In the genomic region with DNA sequence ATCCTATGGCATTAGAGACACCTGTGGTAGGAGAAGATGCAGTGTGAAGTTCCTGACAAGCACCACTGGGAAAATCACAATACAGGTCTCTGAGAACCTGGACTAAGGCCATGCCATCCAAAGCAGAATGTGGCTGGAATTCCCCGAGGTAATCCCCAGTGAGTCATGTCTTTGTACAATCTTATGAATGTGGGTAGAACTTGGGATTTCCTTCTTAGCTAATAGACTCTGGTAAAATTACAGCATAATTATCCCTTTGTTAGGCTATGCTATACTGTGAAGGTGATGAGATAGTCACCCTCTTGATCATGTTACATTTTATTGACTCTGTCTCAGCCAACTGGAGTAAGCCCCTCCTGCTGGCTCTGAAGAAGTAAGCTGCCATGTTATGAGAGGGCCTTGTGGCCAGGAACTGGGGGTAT, we compare ENCODE assay signal across 7 cellular contexts.
DNase-seq lines count a peak whose midpoint lies in the region; ATAC-seq and TF ChIP-seq lines count a peak whose summit lies in the region.

No MANE protein-coding gene starts in this region.

- H3K27me3 ChIP-seq in PC-3 (ENCODE audit: low read length) = no peaks in the 10 kb centered on the region

- H3K9me2 ChIP-seq in PC-3 (replicated peaks; ENCODE audit: low read length) = no peaks in the 10 kb centered on the region

- no peaks in the 10 kb centered on the region for H3F3A ChIP-seq in PC-3 (ENCODE audit: low read length, unreplicated experiment)

- intact Hi-C loops in PC-3 (cut with micrococcal nuclease) = no loop called here

- TF ChIP-seq CTCF in HFF-Myc (IDR thresholded peaks at IDR 0.05; ENCODE audit: low read depth, low read length, missing control alignments) (no peak), PC-3 (conservative IDR thresholded peaks at IDR 0.05; ENCODE audit: low read depth, low read length) (no peak)

- peak overlapping the region; percentile 27; the same call in 1 of the 2 replicates for H3K9ac ChIP-seq in PC-3 (ENCODE audit: low read length)

- H3K36me3 ChIP-seq in PC-3 (ENCODE audit: low read depth, low read length) = no peaks in the 10 kb centered on the region

- peak overlapping the region; percentile 72 for H3K27ac ChIP-seq in PC-3 (ENCODE audit: low read length)

- H3K9me3 ChIP-seq in PC-3 (ENCODE audit: low read length) = no peaks in the 10 kb centered on the region

- CTCF ChIA-PET in PC-3 (lab: Charles Lee) = no interaction called here

- ATAC-seq in GM18867 (IDR thresholded peaks at IDR 0.05; ENCODE audit: unreplicated experiment) = peak; percentile 55
- ATAC-seq in PC-3 = peak; percentile 73

- H3K4me1 ChIP-seq in PC-3 (ENCODE audit: insufficient read depth, low read length) = peaks cover 11% of the 10 kb centered on the region

- no peak overlapping the region for H3K4me2 ChIP-seq in PC-3 (ENCODE audit: low read length)

- DNase-seq in HFF-Myc (ENCODE audit: extremely low read depth, low read depth) (peak; percentile 7), PC-3 (peak; percentile 90), kidney glomerular epithelial cell (lab: John Stamatoyannopoulos, UW) (peak; percentile 73), GM03348 (ENCODE audit: low spot score) (no peak), DMS114 treated with DMSO at 0.1 percent for 48 hours (lab: John Stamatoyannopoulos, UW; ENCODE audit: unreplicated experiment) (no peak), NOMO-1 (lab: John Stamatoyannopoulos, UW; ENCODE audit: unreplicated experiment in 2 of 2) (no peak)

- no peaks in the 10 kb centered on the region for H3K79me2 ChIP-seq in PC-3 (ENCODE audit: low read length)

- no peak overlapping the region for H2AFZ ChIP-seq in PC-3 (ENCODE audit: low read length)

- no TSS peak for BruUV-seq in PC-3 (replicated peaks; lab: Mats Ljungman, UMichigan)

- H4K20me1 ChIP-seq in PC-3 (ENCODE audit: low read length) = no peaks in the 10 kb centered on the region

- POLR2A ChIA-PET in PC-3 (lab: Charles Lee; ENCODE audit: unreplicated experiment) = no interaction called here

- H3K4me3 ChIP-seq in HFF-Myc (replicated peaks; ENCODE audit: low read depth, low read length) (no peak overlapping the region), PC-3 (ENCODE audit: low read length) (no peak overlapping the region)

Comparison
In these comparisons a context has a peak if more than half of its experiments do, and no peak if none do; other contexts are left out.
1. DNase-seq: peak in HFF-Myc (single experiment), PC-3 (single experiment) and kidney glomerular epithelial cell (single experiment); none in GM03348 (single experiment), DMS114 treated with DMSO at 0.1 percent for 48 hours (single experiment) and NOMO-1 (0 of 2).